ENCODE assay signal across 20 cellular contexts in genomic region chr2:238418196-238418998, GRCh38. TPM values are rescaled to one million over a fixed set of nuclear protein-coding genes. Genes with fewer than 3 reads are reported as not detected.
DNase-seq lines count a peak whose midpoint lies in the region; ATAC-seq, FAIRE-seq and TF ChIP-seq lines count a peak whose summit lies in the region.
"Had no signal": no experiment of that assay in that cellular context is flagged by ENCODE, and none has a peak within 500 bp of the region (broad histone marks: within the 10 kb centered on the region; RNA-seq: fewer than 3 reads in every experiment).

No MANE protein-coding gene starts in this region.

- DNase-seq in HepG2 (ENCODE audit: low spot score) (no peak), right lobe of liver (no peak), chondrocyte (ENCODE audit: low spot score) (no peak), transverse colon (peak; percentile 72), EL (no peak), NCI-H2171 treated with DMSO at 0.1 percent for 48 hours (lab: John Stamatoyannopoulos, UW) (no peak), body of pancreas (no peak)
- DNase-seq: activated CD8-positive, alpha-beta memory T cell treated with anti-CD3 and anti-CD28 coated beads, Interleukin-2, amount 10 ng/mL, durations not matched to agents 7 days and 5 days; adrenal gland; H9; kidney glomerular epithelial cell; NCI-H2081; stimulated activated CD4-positive, alpha-beta T cell treated with anti-CD3 and anti-CD28 coated beads, Interleukin-2, amount 100 ng/mL, for 24 hours; uterus had no signal

- FAIRE-seq in HepG2 (lab: Jason Lieb, UNC): no peak
- FAIRE-seq: endometrium had no signal

- in situ Hi-C loops in HepG2 (cut with HindIII; ENCODE audit: extremely low pct_ligation_motif_present, low pct_unique_long_range_greater_than_20kb) (no loop called here), transverse colon (cut with MboI; ENCODE audit: low pct_ligation_motif_present in 1 of 4, low pct_unique_long_range_greater_than_20kb in 1 of 4, low sequenced_read_pairs in 3 of 4) (no loop called here)

- no peak overlapping the region for H3K9ac ChIP-seq in HepG2 (ENCODE audit: insufficient read depth, low read depth, low read length)
- peak overlapping the region in 1 of 2 donors; percentile 33 for H3K9ac ChIP-seq in mucosa of rectum (ENCODE audit: low read depth in 1 of 2, low read length in 2 of 2)

- no peak overlapping the region for H3K4me2 ChIP-seq in HepG2 (ENCODE audit: low read depth, low read length)

- H3K27ac Mint-ChIP-seq in chondrocyte (ENCODE audit: unreplicated experiment): peak overlapping the region; percentile 83
- H3K27ac Mint-ChIP-seq: activated CD8-positive, alpha-beta memory T cell treated with anti-CD3 and anti-CD28 coated beads, Interleukin-2, amount 10 ng/mL, durations not matched to agents 7 days and 5 days; IgD-negative memory B cell; T-helper 2 cell treated with Interferon-gamma antibody and Interleukin-4, amounts not matched to agents 5 μg/mL and 100 μg/mL, for 36 hours had no signal

- no peak for ATAC-seq in HepG2
- ATAC-seq in right lobe of liver: no peak
- no peak for ATAC-seq in body of pancreas
- ATAC-seq: activated CD4-positive, CD25-positive, alpha-beta regulatory T cell treated with anti-CD3 and anti-CD28 coated beads, Interleukin-2, amount 50 U/mL, for 24 hours; activated CD8-positive, alpha-beta memory T cell treated with anti-CD3 and anti-CD28 coated beads, Interleukin-2, amount 10 ng/mL, durations not matched to agents 7 days and 5 days; foreskin keratinocyte had no signal

- H4K20me1 ChIP-seq in HepG2 (ENCODE audit: insufficient read depth, low read length): no peaks in the 10 kb centered on the region

- H3K27ac ChIP-seq in HepG2 (ENCODE audit: extremely low read length, insufficient read depth, low read length) (no peak overlapping the region), right lobe of liver (no peak overlapping the region), mucosa of rectum (ENCODE audit: low read depth in 2 of 2, low read length in 2 of 2) (peak overlapping the region; percentile 76 to 80), transverse colon (peak overlapping the region; percentile 47 to 75 (median 65)), body of pancreas (no peak overlapping the region)
- H3K27ac ChIP-seq: adrenal gland, foreskin keratinocyte, uterus had no signal

- no peaks in the 10 kb centered on the region for H3K79me2 ChIP-seq in HepG2 (ENCODE audit: insufficient read depth, low read length)

- TF ChIP-seq RAD21 in HepG2 (CRISPR knock-in tag; IDR thresholded peaks at IDR 0.05): no peak

- intact Hi-C loops in HepG2 (cut with micrococcal nuclease; ENCODE audit: unreplicated experiment) (no loop called here), right lobe of liver (cut with DNase I) (no loop called here), transverse colon (cut with DNase I; ENCODE audit: low total_unique reads) (no loop called here), body of pancreas (cut with DNase I) (no loop called here)

- H3K9me3 ChIP-seq in HepG2 (ENCODE audit: low read length) (no peaks in the 10 kb centered on the region), right lobe of liver (no peaks in the 10 kb centered on the region), mucosa of rectum (ENCODE audit: control insufficient read depth in 2 of 2, low read length in 2 of 2) (peaks cover 0 to 2% of the 10 kb centered on the region in 2 donors), transverse colon (no peaks in the 10 kb centered on the region), body of pancreas (no peaks in the 10 kb centered on the region)
- H3K9me3 ChIP-seq: adrenal gland, uterus had no signal

- WGBS in HepG2 (ENCODE audit: low lambda C conversion rate): 86% methylated on average over 6 of the region's 6 CpGs
- WGBS in right lobe of liver (ENCODE audit: insufficient coverage, low coverage, low lambda C conversion rate, missing lambda C conversion rate): 81% methylated on average over 5 of the region's 6 CpGs
- 20 to 47% methylated on average over 1 to 6 of the region's 6 CpGs for WGBS in transverse colon (ENCODE audit: low coverage in 1 of 2), 2 donors
- 70 to 71% methylated on average over 6 of the region's 6 CpGs for WGBS in body of pancreas, 2 donors

- no peak overlapping the region for H2AFZ ChIP-seq in HepG2 (ENCODE audit: low read length)

- H3K27me3 ChIP-seq in HepG2 (ENCODE audit: control insufficient read depth in 1 of 2, insufficient read depth in 2 of 2, low read length in 2 of 2) (no peaks in the 10 kb centered on the region), right lobe of liver (no peaks in the 10 kb centered on the region), mucosa of rectum (ENCODE audit: control insufficient read depth in 2 of 2, insufficient read depth in 2 of 2, low read length in 2 of 2) (no peaks in the 10 kb centered on the region), transverse colon (no peaks in the 10 kb centered on the region), body of pancreas (no peaks in the 10 kb centered on the region)
- H3K27me3 ChIP-seq: adrenal gland, uterus had no signal

- POLR2A ChIA-PET in HepG2 (lab: Yijun Ruan, JAX): no interaction called here

- no TSS peak for BruUV-seq in HepG2 (replicated peaks; lab: Mats Ljungman, UMichigan)

- H3K4me1 Mint-ChIP-seq in chondrocyte (ENCODE audit: low read depth): peaks cover 44% of the 10 kb centered on the region
- H3K4me1 Mint-ChIP-seq: IgD-negative memory B cell had no signal

- no peaks in the 10 kb centered on the region for H3K27me3 Mint-ChIP-seq in chondrocyte (ENCODE audit: low read depth)
- H3K27me3 Mint-ChIP-seq: activated CD8-positive, alpha-beta memory T cell treated with anti-CD3 and anti-CD28 coated beads, Interleukin-2, amount 10 ng/mL, durations not matched to agents 7 days and 5 days; IgD-negative memory B cell had no signal

- no peak for TF ChIP-seq POLR2A in HepG2 (IDR thresholded peaks at IDR 0.05; ENCODE audit: insufficient read depth in 1 of 2, low read depth in 2 of 2, low read length in 2 of 2)
- TF ChIP-seq POLR2A in right lobe of liver (IDR thresholded peaks at IDR 0.05): no peak
- TF ChIP-seq POLR2A in transverse colon (IDR thresholded peaks at IDR 0.05): peak; percentile 48
- no peak for TF ChIP-seq POLR2A in body of pancreas (IDR thresholded peaks at IDR 0.05)

- H3K36me3 ChIP-seq in HepG2 (replicated peaks in 1 of 2; ENCODE audit: control insufficient read depth in 1 of 2, insufficient read depth in 2 of 2, low read length in 2 of 2) (no peaks in the 10 kb centered on the region), right lobe of liver (no peaks in the 10 kb centered on the region), mucosa of rectum (ENCODE audit: control insufficient read depth in 2 of 2, insufficient read depth in 2 of 2, low read length in 2 of 2) (no peaks in the 10 kb centered on the region), transverse colon (no peaks in the 10 kb centered on the region), body of pancreas (replicated peaks in 1 of 2; ENCODE audit: insufficient read depth in 1 of 2, low read depth in 2 of 2) (no peaks in the 10 kb centered on the region)
- H3K36me3 ChIP-seq: adrenal gland, uterus had no signal

- H3K4me3 Mint-ChIP-seq in chondrocyte (ENCODE audit: unreplicated experiment): no peak overlapping the region
- H3K4me3 Mint-ChIP-seq: activated CD8-positive, alpha-beta memory T cell treated with anti-CD3 and anti-CD28 coated beads, Interleukin-2, amount 10 ng/mL, durations not matched to agents 7 days and 5 days; H9; IgD-negative memory B cell; T-helper 2 cell treated with Interferon-gamma antibody and Interleukin-4, amounts not matched to agents 5 μg/mL and 100 μg/mL, for 36 hours had no signal

- peaks cover 6% of the 10 kb centered on the region for H3K4me1 ChIP-seq in HepG2 (ENCODE audit: insufficient read depth, low read length)
- no peaks in the 10 kb centered on the region for H3K4me1 ChIP-seq in right lobe of liver
- H3K4me1 ChIP-seq in mucosa of rectum (ENCODE audit: control insufficient read depth in 2 of 2, insufficient read depth in 2 of 2, low read length in 2 of 2): peaks cover 6 to 11% of the 10 kb centered on the region in 2 donors
- H3K4me1 ChIP-seq in transverse colon: peaks cover 0 to 10% (median 2%) of the 10 kb centered on the region in 4 donors
- no peaks in the 10 kb centered on the region for H3K4me1 ChIP-seq in body of pancreas
- H3K4me1 ChIP-seq: adrenal gland, uterus had no signal

- TF ChIP-seq EP300 in HepG2 (IDR thresholded peaks at IDR 0.05; ENCODE audit: low read depth in 2 of 2, low read length in 2 of 2): no peak
- TF ChIP-seq EP300 in HepG2 (CRISPR knock-in tag; IDR thresholded peaks at IDR 0.05; ENCODE audit: borderline replicate concordance): no peak
- TF ChIP-seq EP300 in transverse colon (IDR thresholded peaks at IDR 0.05; ENCODE audit: low read depth): no peak

- no peaks in the 10 kb centered on the region for H3K36me3 Mint-ChIP-seq in chondrocyte (ENCODE audit: low read depth)

- H3K9me3 Mint-ChIP-seq in chondrocyte (ENCODE audit: low read depth): no peaks in the 10 kb centered on the region

- TF ChIP-seq CTCF in HepG2 (CRISPR knock-in tag; IDR thresholded peaks at IDR 0.05) (no peak), right lobe of liver (IDR thresholded peaks at IDR 0.05) (no peak), chondrocyte (IDR thresholded peaks at IDR 0.05) (no peak), transverse colon (IDR thresholded peaks at IDR 0.05) (no peak), body of pancreas (IDR thresholded peaks at IDR 0.05) (no peak)

- CTCF ChIA-PET in HepG2 (lab: Yijun Ruan, JAX; ENCODE audit: low intra/inter-chr PET ratio, low total read pairs): no interaction called here

- H3K4me3 ChIP-seq in HepG2 (replicated peaks in 1 of 3; ENCODE audit: insufficient read depth in 1 of 3, low read depth in 2 of 3, low read length in 3 of 3) (no peak overlapping the region), right lobe of liver (no peak overlapping the region), mucosa of rectum (ENCODE audit: low read length in 2 of 2) (no peak overlapping the region), transverse colon (no peak overlapping the region), body of pancreas (no peak overlapping the region)
- H3K4me3 ChIP-seq: adrenal gland, uterus had no signal

RNA-seq across cellular contexts. Expression of gene ASB1, which starts 8.3 kb away (rescaled TPM):
- total RNA-seq in HepG2 (2016; rRNA removed; fragmentation: Illumina TruSeq; extraction: Trizol) (47.5 and 48.6 TPM in 2 replicates), right lobe of liver (10 to 100 TPM in 2 of 6 experiments, 1 to 10 TPM in 4; 6.3 to 18.2 (median 8.4) TPM), chondrocyte (31.0 to 37.9 TPM (median 34.5 TPM) in 3 replicates), transverse colon (10 to 100 TPM in 3 of 4 donors, 1 to 10 TPM in 1; 9.4 to 48.3 (median 17.2) TPM), body of pancreas (1 to 10 TPM; 6.6 to 9.9 TPM)
- 36.1 and 38.8 TPM in 2 replicates for total RNA-seq in HepG2 (2016; cell fraction: cytosol; rRNA removed; fragmentation: Illumina TruSeq; extraction: Trizol; ENCODE audit: low read depth)
- 42.9 and 49.7 TPM in 2 replicates for total RNA-seq in HepG2 (2016; cell fraction: insoluble cytoplasmic fraction; rRNA removed; fragmentation: Illumina TruSeq; extraction: Trizol)
- total RNA-seq in HepG2 (2016; cell fraction: membrane; rRNA removed; fragmentation: Illumina TruSeq; extraction: Trizol): 46.0 and 48.9 TPM in 2 replicates
- 36.1 and 43.2 TPM in 2 replicates for total RNA-seq in HepG2 (2016; cell fraction: nucleus; rRNA removed; fragmentation: Illumina TruSeq; extraction: Trizol)
- polyA plus RNA-seq in HepG2 (2011; rRNA removed): 45.6 and 49.2 TPM in 2 replicates
- 33.5 and 52.6 TPM in 2 replicates for polyA plus RNA-seq in HepG2 (2011; cell fraction: cytosol; rRNA removed)
- polyA plus RNA-seq in HepG2 (2011; cell fraction: nucleus; rRNA removed): 151 and 167 TPM in 2 replicates
- polyA plus RNA-seq in HepG2 (2012): 36.1 and 37.5 TPM in 2 replicates
- 39.0 and 42.6 TPM in 2 replicates for polyA plus RNA-seq in HepG2 (2016; cell fraction: cytosol; fragmentation: Illumina TruSeq; extraction: Trizol; ENCODE audit: low read depth)
- 48.6 and 51.7 TPM in 2 replicates for polyA plus RNA-seq in HepG2 (2016; cell fraction: insoluble cytoplasmic fraction; fragmentation: Illumina TruSeq; extraction: Trizol; ENCODE audit: low read depth)
- polyA plus RNA-seq in HepG2 (2016; cell fraction: membrane; fragmentation: Illumina TruSeq; extraction: Trizol; ENCODE audit: low read depth): 45.0 and 48.7 TPM in 2 replicates
- 83.8 and 85.3 TPM in 2 replicates for polyA plus RNA-seq in HepG2 (2016; cell fraction: nucleus; fragmentation: Illumina TruSeq; extraction: Trizol; ENCODE audit: insufficient read depth, low read depth)
- 19.6 and 68.1 TPM in 2 replicates for polyA minus RNA-seq in HepG2 (2011; rRNA and poly(A)+ RNA removed; ENCODE audit: low replicate concordance)
- polyA minus RNA-seq in HepG2 (2011; cell fraction: cytosol; rRNA and poly(A)+ RNA removed): 23.7 TPM in 2 replicates
- 45.2 and 49.1 TPM in 2 replicates for polyA minus RNA-seq in HepG2 (2011; cell fraction: nucleus; rRNA and poly(A)+ RNA removed)

Comparison
In these comparisons a context has a peak if more than half of its experiments do, and no peak if none do; other contexts are left out.
1. H3K27ac ChIP-seq: peak in mucosa of rectum (2 of 2) and transverse colon (4 of 4); none in HepG2 (single experiment), right lobe of liver (0 of 3) and body of pancreas (0 of 4).